In genomic region chr7:66929935-66930334, GRCh38 we compare ENCODE assay signal across 30 cellular contexts. TPM values are rescaled to one million over a fixed set of nuclear protein-coding genes. Genes with fewer than 3 reads are reported as not detected.
DNase-seq lines count a peak whose midpoint lies in the region; ATAC-seq and TF ChIP-seq lines count a peak whose summit lies in the region.
"Had no signal": no experiment of that assay in that cellular context is flagged by ENCODE, and none has a peak within 500 bp of the region (broad histone marks: within the 10 kb centered on the region; RNA-seq: fewer than 3 reads in every experiment).

No MANE protein-coding gene starts in this region.

- H3K79me1 ChIP-seq in mesenchymal stem cell (replicated peaks; ENCODE audit: low read length, poor library complexity, severe bottlenecking) = peaks cover 9% of the 10 kb centered on the region

- no peak overlapping the region for H3K27ac ChIP-seq in mesenchymal stem cell (ENCODE audit: low read length, poor library complexity, severe bottlenecking)
- H3K27ac ChIP-seq: adrenal gland, SJCRH30, uterus had no signal

- H3K4me3 ChIP-seq in Loucy (ENCODE audit: low read length, poor library complexity, severe bottlenecking) = no peak overlapping the region
- H3K4me3 ChIP-seq in mesenchymal stem cell (ENCODE audit: insufficient read depth in 1 of 2, low read depth in 1 of 2, low read length in 2 of 2) = no peak overlapping the region
- H3K4me3 ChIP-seq: adrenal gland, lung, mucosa of descending colon, SJCRH30, skin epidermis, uterus had no signal

- H4K20me1 ChIP-seq in Loucy (ENCODE audit: insufficient read depth, low read length, poor library complexity, severe bottlenecking) = peaks cover 68% of the 10 kb centered on the region

- H2AFZ ChIP-seq in Loucy (ENCODE audit: low read length) (no peak overlapping the region), mesenchymal stem cell (ENCODE audit: low read depth, low read length) (no peak overlapping the region)

- no peak overlapping the region for H2BK120ac ChIP-seq in mesenchymal stem cell (ENCODE audit: low read depth, low read length)

- peaks cover 76% of the 10 kb centered on the region for H3K4me1 Mint-ChIP-seq in activated naive CD4-positive, alpha-beta T cell treated with anti-CD3 and anti-CD28 coated beads for 36 hours (ENCODE audit: low read depth)
- H3K4me1 Mint-ChIP-seq in glutamatergic neuron (ENCODE audit: low read depth, unreplicated experiment) = peaks cover 10% of the 10 kb centered on the region
- peaks cover 68% of the 10 kb centered on the region for H3K4me1 Mint-ChIP-seq in stimulated activated effector memory CD8-positive, alpha-beta T cell treated with anti-CD3 and anti-CD28 coated beads, Interleukin-12 subunit alpha, Interleukin-12 subunit beta, amount 100 ng/mL, for 72 hours

- no peaks in the 10 kb centered on the region for H3K27me3 Mint-ChIP-seq in activated naive CD4-positive, alpha-beta T cell treated with anti-CD3 and anti-CD28 coated beads for 36 hours (ENCODE audit: low read depth)
- H3K27me3 Mint-ChIP-seq in glutamatergic neuron (ENCODE audit: unreplicated experiment) = no peaks in the 10 kb centered on the region
- H3K27me3 Mint-ChIP-seq: activated CD4-positive, alpha-beta T cell treated with anti-CD3 and anti-CD28 coated beads, Interleukin-2, amount 10 ng/mL, durations not matched to agents 24 days and 14 days; CD8-positive, alpha-beta memory T cell; T-cell had no signal

- intact Hi-C loops in activated naive CD4-positive, alpha-beta T cell treated with anti-CD3 and anti-CD28 coated beads for 36 hours (cut with micrococcal nuclease) = no loop called here

- no peak overlapping the region for H4K8ac ChIP-seq in mesenchymal stem cell (ENCODE audit: low read length)

- ATAC-seq in stimulated activated effector memory CD8-positive, alpha-beta T cell treated with anti-CD3 and anti-CD28 coated beads, Interleukin-12 subunit alpha, Interleukin-12 subunit beta, amount 100 ng/mL, for 72 hours = no peak
- ATAC-seq: left cardiac atrium, mucosa of descending colon had no signal

- no peak overlapping the region for H3K14ac ChIP-seq in mesenchymal stem cell (ENCODE audit: low read length in 2 of 2)

- H2BK15ac ChIP-seq in mesenchymal stem cell (ENCODE audit: low read depth, poor library complexity, severe bottlenecking) = no peak overlapping the region

- DNase-seq in activated naive CD4-positive, alpha-beta T cell treated with anti-CD3 and anti-CD28 coated beads for 36 hours = no peak
- no peak for DNase-seq in activated naive CD4-positive, alpha-beta T cell treated with Interleukin-2 at 50 U/mL for 16 hours
- DNase-seq in glutamatergic neuron (no peak), SKM-1 treated with dmso at 0.1 percent for 144 hours (lab: John Stamatoyannopoulos, UW; ENCODE audit: unreplicated experiment) (no peak), mesenchymal stem cell (no peak), cerebellar cortex (ENCODE audit: low spot score) (no peak)
- no peak for DNase-seq in stimulated activated effector memory CD8-positive, alpha-beta T cell treated with anti-CD3 and anti-CD28 coated beads, Interleukin-12 subunit alpha, Interleukin-12 subunit beta, amount 100 ng/mL, for 72 hours (ENCODE audit: low spot score in 2 of 2)
- DNase-seq: activated CD4-positive, alpha-beta T cell treated with anti-CD3 and anti-CD28 coated beads, Interleukin-2, amount 10 ng/mL, durations not matched to agents 24 days and 14 days; AML-193; CD8-positive, alpha-beta memory T cell; cerebellar nuclear complex; dermis blood vessel endothelial cell; GOT3; left cardiac atrium; mucosa of descending colon; NCI-H1092; NCI-H1694 treated with DMSO at 0.1 percent for 48 hours; NCI-H2171; NCI-H510A; RPMI8226; stimulated activated naive CD4-positive, alpha-beta T cell; T-cell; uterus had no signal

- no peaks in the 10 kb centered on the region for H3F3A ChIP-seq in Loucy (ENCODE audit: low read depth)

- H3K79me2 ChIP-seq in Loucy (ENCODE audit: insufficient read depth, low read length) = peaks cover 98% of the 10 kb centered on the region

- H2BK12ac ChIP-seq in mesenchymal stem cell (ENCODE audit: low read length in 2 of 2) = no peak overlapping the region

- H3K4me2 ChIP-seq in Loucy (ENCODE audit: low read depth, low read length, poor library complexity, severe bottlenecking) = peak overlapping the region; percentile 13
- H3K4me2 ChIP-seq in mesenchymal stem cell (ENCODE audit: low read length, poor library complexity, severe bottlenecking) = no peak overlapping the region

- no peaks in the 10 kb centered on the region for H3K9me2 ChIP-seq in Loucy (replicated peaks; ENCODE audit: low read depth, low read length)

- no peak overlapping the region for H3K4ac ChIP-seq in mesenchymal stem cell (ENCODE audit: low read depth in 1 of 2, low read length in 2 of 2)

- H3K36me3 Mint-ChIP-seq in activated naive CD4-positive, alpha-beta T cell treated with anti-CD3 and anti-CD28 coated beads for 36 hours (ENCODE audit: low read depth) = peaks cover 28% of the 10 kb centered on the region
- no peaks in the 10 kb centered on the region for H3K36me3 Mint-ChIP-seq in glutamatergic neuron (ENCODE audit: unreplicated experiment)
- H3K36me3 Mint-ChIP-seq in stimulated activated effector memory CD8-positive, alpha-beta T cell treated with anti-CD3 and anti-CD28 coated beads, Interleukin-12 subunit alpha, Interleukin-12 subunit beta, amount 100 ng/mL, for 72 hours = peaks cover 92% of the 10 kb centered on the region

- H2BK5ac ChIP-seq in mesenchymal stem cell (ENCODE audit: low read depth, low read length, poor library complexity, severe bottlenecking) = no peak overlapping the region

- H3K23ac ChIP-seq in mesenchymal stem cell (ENCODE audit: low read length in 2 of 2) = no peak overlapping the region

- H3K9me3 ChIP-seq in Loucy (ENCODE audit: insufficient read depth, low read depth, low read length) = no peaks in the 10 kb centered on the region
- H3K9me3 ChIP-seq in mesenchymal stem cell (ENCODE audit: control insufficient read depth, low read length) = no peaks in the 10 kb centered on the region
- H3K9me3 ChIP-seq: adrenal gland, mucosa of descending colon, SJCRH30, uterus had no signal

- TF ChIP-seq CTCF in Loucy (conservative IDR thresholded peaks at IDR 0.05; ENCODE audit: low read length) = no peak
- no peak for TF ChIP-seq CTCF in glutamatergic neuron (IDR thresholded peaks at IDR 0.05; ENCODE audit: partially characterized antibody, unreplicated experiment)

- H3K4me1 ChIP-seq in Loucy (ENCODE audit: insufficient read depth, low read length, poor library complexity, severe bottlenecking) (peaks cover 18% of the 10 kb centered on the region), mesenchymal stem cell (ENCODE audit: control insufficient read depth, insufficient read depth, low read depth, low read length) (no peaks in the 10 kb centered on the region)
- H3K4me1 ChIP-seq: uterus had no signal

- CTCF ChIA-PET in activated naive CD4-positive, alpha-beta T cell treated with anti-CD3 and anti-CD28 coated beads for 36 hours (lab: Charles Lee) = interaction anchor here (0.6 to 1.1 kb wide), 4 partner anchors 9 to 106 kb away, joined by 3 read pairs; partner anchors contain the start of gene TMEM248

- H3K36me3 ChIP-seq in Loucy (ENCODE audit: insufficient read depth, low read length) (peaks cover 3% of the 10 kb centered on the region; the same call in 1 of the 2 replicates), mesenchymal stem cell (ENCODE audit: control insufficient read depth in 1 of 2, insufficient read depth in 2 of 2, low read depth in 1 of 2, low read length in 2 of 2) (peaks cover 6 to 17% of the 10 kb centered on the region in 2 experiments)
- H3K36me3 ChIP-seq: adrenal gland, uterus had no signal

- no peak overlapping the region for H3K4me3 Mint-ChIP-seq in activated naive CD4-positive, alpha-beta T cell treated with anti-CD3 and anti-CD28 coated beads for 36 hours
- peak overlapping the region; percentile 42 for H3K4me3 Mint-ChIP-seq in glutamatergic neuron (ENCODE audit: unreplicated experiment)
- no peak overlapping the region for H3K4me3 Mint-ChIP-seq in stimulated activated effector memory CD8-positive, alpha-beta T cell treated with anti-CD3 and anti-CD28 coated beads, Interleukin-12 subunit alpha, Interleukin-12 subunit beta, amount 100 ng/mL, for 72 hours
- H3K4me3 Mint-ChIP-seq: activated CD4-positive, alpha-beta T cell treated with anti-CD3 and anti-CD28 coated beads, Interleukin-2, amount 10 ng/mL, durations not matched to agents 24 days and 14 days; nephron had no signal

- no peak overlapping the region for H4K91ac ChIP-seq in mesenchymal stem cell (ENCODE audit: low read length)

- H3K18ac ChIP-seq in mesenchymal stem cell (ENCODE audit: low read depth in 1 of 2, low read length in 2 of 2) = no peak overlapping the region

- 96% methylated on average over 5 of the region's 5 CpGs for WGBS in mesenchymal stem cell

- H3K27me3 ChIP-seq in Loucy (ENCODE audit: insufficient read depth, low read length, poor library complexity, severe bottlenecking) = no peaks in the 10 kb centered on the region
- H3K27me3 ChIP-seq in mesenchymal stem cell (ENCODE audit: control insufficient read depth in 1 of 2, insufficient read depth in 1 of 2, low read length in 2 of 2) = no peaks in the 10 kb centered on the region
- H3K27me3 ChIP-seq: adrenal gland, SJCRH30, uterus had no signal

- no peaks in the 10 kb centered on the region for H3K9me3 Mint-ChIP-seq in activated naive CD4-positive, alpha-beta T cell treated with anti-CD3 and anti-CD28 coated beads for 36 hours
- H3K9me3 Mint-ChIP-seq in glutamatergic neuron (ENCODE audit: unreplicated experiment) = no peaks in the 10 kb centered on the region
- H3K9me3 Mint-ChIP-seq in stimulated activated effector memory CD8-positive, alpha-beta T cell treated with anti-CD3 and anti-CD28 coated beads, Interleukin-12 subunit alpha, Interleukin-12 subunit beta, amount 100 ng/mL, for 72 hours = no peaks in the 10 kb centered on the region
- H3K9me3 Mint-ChIP-seq: activated CD4-positive, alpha-beta T cell treated with anti-CD3 and anti-CD28 coated beads, Interleukin-2, amount 10 ng/mL, durations not matched to agents 24 days and 14 days; activated T-helper 2 cell treated with anti-CD3 and anti-CD28 coated beads, Interferon-gamma antibody, Interleukin-2, Interleukin-4, amounts not matched to agents 10 μg/mL and 5 μg/mL and 100 μg/mL, durations not matched to agents 14 hours and 24 hours and 36 hours; CD8-positive, alpha-beta memory T cell; nephron; T-cell had no signal

- no peak overlapping the region for H2AK5ac ChIP-seq in mesenchymal stem cell (ENCODE audit: low read length, severe bottlenecking)

- peak overlapping the region; percentile 46 for H3K27ac Mint-ChIP-seq in activated naive CD4-positive, alpha-beta T cell treated with anti-CD3 and anti-CD28 coated beads for 36 hours
- H3K27ac Mint-ChIP-seq in glutamatergic neuron (ENCODE audit: unreplicated experiment) = peak overlapping the region; percentile 38
- peak overlapping the region; percentile 32 for H3K27ac Mint-ChIP-seq in stimulated activated effector memory CD8-positive, alpha-beta T cell treated with anti-CD3 and anti-CD28 coated beads, Interleukin-12 subunit alpha, Interleukin-12 subunit beta, amount 100 ng/mL, for 72 hours
- H3K27ac Mint-ChIP-seq: activated CD4-positive, alpha-beta T cell treated with anti-CD3 and anti-CD28 coated beads, Interleukin-2, amount 10 ng/mL, durations not matched to agents 24 days and 14 days; activated T-helper 2 cell treated with anti-CD3 and anti-CD28 coated beads, Interferon-gamma antibody, Interleukin-2, Interleukin-4, amounts not matched to agents 10 μg/mL and 5 μg/mL and 100 μg/mL, durations not matched to agents 14 hours and 24 hours and 36 hours; nephron had no signal

- H3K9ac ChIP-seq in Loucy (ENCODE audit: low read depth, low read length, poor library complexity, severe bottlenecking) (no peak overlapping the region), mesenchymal stem cell (ENCODE audit: low read length) (no peak overlapping the region)

RNA-seq across cellular contexts. Expression of gene TMEM248, which starts 8.9 kb away (rescaled TPM):
- total RNA-seq in activated naive CD4-positive, alpha-beta T cell treated with anti-CD3 and anti-CD28 coated beads for 36 hours = 10 to 100 TPM; 51.4 to 54.0 TPM
- 62.6 TPM for total RNA-seq in glutamatergic neuron (ENCODE audit: unreplicated experiment)
- polyA plus RNA-seq in mesenchymal stem cell (2013, experiment 1 of 2) = 92.2 TPM
- polyA plus RNA-seq in mesenchymal stem cell (2013, experiment 2 of 2) = 91.8 TPM
